In the genomic region with DNA sequence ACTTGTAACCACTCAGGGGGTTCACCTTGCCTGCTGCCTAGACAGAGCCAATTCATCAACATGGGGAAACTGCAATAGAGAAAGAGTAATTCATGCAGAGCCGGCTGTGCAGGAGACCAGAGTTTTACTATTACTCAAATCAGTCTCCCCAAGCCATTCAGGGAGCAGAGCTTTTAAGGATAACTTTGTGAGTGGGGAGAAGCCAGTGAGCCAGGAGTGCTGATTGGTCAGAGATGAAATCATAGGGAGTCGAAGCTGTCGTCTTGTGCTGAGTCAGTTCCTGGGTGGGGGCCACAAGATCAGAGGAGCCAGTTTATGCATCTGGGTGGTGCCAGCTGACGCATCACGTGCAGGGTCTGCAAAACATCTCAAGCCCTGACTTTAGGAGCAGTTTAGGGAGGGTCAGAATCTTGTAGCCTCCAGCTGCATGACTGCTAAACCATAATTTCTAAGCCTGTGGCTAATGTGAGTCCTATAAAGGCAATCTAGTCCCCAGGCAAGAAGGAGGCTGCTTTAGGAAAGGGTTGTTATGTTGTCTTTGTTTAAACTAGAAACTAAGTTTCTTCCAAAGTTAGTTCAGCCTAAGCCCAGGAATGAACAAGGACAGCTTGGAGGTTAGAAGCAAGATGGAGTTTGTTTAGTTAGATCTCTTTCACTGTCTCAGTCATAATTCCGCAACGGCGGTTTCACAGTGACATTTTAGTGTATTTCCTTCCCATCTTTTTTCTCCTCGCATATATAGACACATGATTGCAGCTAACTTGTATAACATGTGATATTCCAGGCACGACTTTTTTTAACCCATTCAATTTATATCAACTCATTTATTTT, we compare ENCODE assay signal across 9 cellular contexts.
DNase-seq lines count a peak whose midpoint lies in the region; ATAC-seq lines count a peak whose summit lies in the region.
"Had no signal": no experiment of that assay in that cellular context is flagged by ENCODE, and none has a peak within 500 bp of the region (broad histone marks: within the 10 kb centered on the region; RNA-seq: fewer than 3 reads in every experiment).

No MANE protein-coding gene starts in this region.

- ATAC-seq in right cardiac atrium (no peak), GM19328 (IDR thresholded peaks at IDR 0.05; ENCODE audit: unreplicated experiment) (no peak), GM19455 (IDR thresholded peaks at IDR 0.05; ENCODE audit: unreplicated experiment) (no peak)
- ATAC-seq in stimulated activated naive CD8-positive, alpha-beta T cell treated with anti-CD3 and anti-CD28 coated beads, Interleukin-15, Interleukin-2, amounts not matched to agents 100 U/mL and 50 U/mL, for 24 hours: peak; percentile 51

- WGBS in right cardiac atrium: 46% methylated on average over 10 of the region's 10 CpGs

- in situ Hi-C loops in ACHN (cut with HindIII; ENCODE audit: low pct_ligation_motif_present, low pct_unique_long_range_greater_than_20kb, low sequenced_read_pairs): no loop called here

- H3K9me3 ChIP-seq in right cardiac atrium (ENCODE audit: control insufficient read depth, low read length): no peaks in the 10 kb centered on the region

- peaks cover 3% of the 10 kb centered on the region for H3K4me1 ChIP-seq in right cardiac atrium (ENCODE audit: control insufficient read depth, insufficient read depth, low read length)

- H3K27ac ChIP-seq in right cardiac atrium (ENCODE audit: low read length): no peak overlapping the region

- intact Hi-C loops in right cardiac atrium (cut with DNase I): no loop called here

- DNase-seq in ACHN (peak; percentile 44), M059J (ENCODE audit: low read depth) (peak; percentile 89), right cardiac atrium (peak in 2 of 3 donors; percentile 66 to 70), pons (ENCODE audit: low spot score) (no peak)
- DNase-seq in activated CD8-positive, alpha-beta memory T cell treated with anti-CD3 and anti-CD28 coated beads, Interleukin-2, amount 50 U/mL, for 48 hours: peak; percentile 74
- DNase-seq in stimulated activated naive CD8-positive, alpha-beta T cell treated with anti-CD3 and anti-CD28 coated beads, Interleukin-15, Interleukin-2, amounts not matched to agents 100 U/mL and 50 U/mL, for 24 hours: peak; percentile 47

- H3K27me3 ChIP-seq in right cardiac atrium (ENCODE audit: control insufficient read depth, insufficient read depth): no peaks in the 10 kb centered on the region

- H3K4me3 ChIP-seq in right cardiac atrium (ENCODE audit: low read length): no peak overlapping the region
- H3K4me3 ChIP-seq: skin epidermis had no signal
